In genomic region chr7:20064974-20065862, GRCh38 we compare ENCODE assay signal across 8 cellular contexts.
DNase-seq lines count a peak whose midpoint lies in the region; ATAC-seq and TF ChIP-seq lines count a peak whose summit lies in the region.

No MANE protein-coding gene starts in this region.

- ATAC-seq in HG02571 (IDR thresholded peaks at IDR 0.05; ENCODE audit: unreplicated experiment): peak; percentile 99

- CTCF ChIA-PET in HEK293T (lab: Yijun Ruan, JAX): no interaction called here

- TF ChIP-seq CTCF in fibroblast of villous mesenchyme (IDR thresholded peaks at IDR 0.05; ENCODE audit: insufficient read depth, low read depth, low read length): no peak

- POLR2A ChIA-PET in HEK293T (lab: Yijun Ruan, JAX): no interaction called here

- peak; percentile 17 for DNase-seq in NOMO-1 treated with DMSO at 0.1 percent for 48 hours (lab: John Stamatoyannopoulos, UW; ENCODE audit: unreplicated experiment)
- DNase-seq in NOMO-1 treated with dmso at 0.1 percent for 144 hours (lab: John Stamatoyannopoulos, UW; ENCODE audit: unreplicated experiment): no peak
- DNase-seq in NCI-H2227 treated with DMSO at 0.1 percent for 48 hours (lab: John Stamatoyannopoulos, UW): peak; percentile 79
- DNase-seq in fibroblast of villous mesenchyme (ENCODE audit: low read depth): peak; percentile 18
- no peak for DNase-seq in activated gamma-delta T cell treated with Interleukin-2 at 50 U/mL for 16 hours
- no peak for DNase-seq in HEK293T (ENCODE audit: extremely low spot score)
- no peak for DNase-seq in LoVo (ENCODE audit: low spot score)

- no peak overlapping the region for H3K4me3 ChIP-seq in fibroblast of villous mesenchyme (ENCODE audit: low read depth, low read length)

TF ChIP-seq in HEK293T, 16 proteins besides CTCF, POLR2A, EP300 and RAD21:
- no peak for TF ChIP-seq FOXK2 (IDR thresholded peaks at IDR 0.05)
- TF ChIP-seq HDGF (IDR thresholded peaks at IDR 0.05; ENCODE audit: borderline replicate concordance): no peak
- no peak for TF ChIP-seq SP1 (IDR thresholded peaks at IDR 0.05)
- TF ChIP-seq ZNF384 (IDR thresholded peaks at IDR 0.05): no peak
- no peak for TF ChIP-seq FOXM1 (IDR thresholded peaks at IDR 0.05; ENCODE audit: borderline replicate concordance)
- no peak for TF ChIP-seq ELF4 (IDR thresholded peaks at IDR 0.05)
- no peak for TF ChIP-seq ARNT (IDR thresholded peaks at IDR 0.05)
- no peak for TF ChIP-seq NFRKB (IDR thresholded peaks at IDR 0.05)
- TF ChIP-seq PKNOX1 (IDR thresholded peaks at IDR 0.05): no peak
- no peak for TF ChIP-seq SUZ12 (IDR thresholded peaks at IDR 0.05)
- no peak for TF ChIP-seq FOXA1 (IDR thresholded peaks at IDR 0.05)

Comparison
In these comparisons a context has a peak if more than half of its experiments do, and no peak if none do; other contexts are left out.
1. DNase-seq: peak in NOMO-1 treated with DMSO at 0.1 percent for 48 hours (single experiment), NCI-H2227 treated with DMSO at 0.1 percent for 48 hours (single experiment) and fibroblast of villous mesenchyme (single experiment); none in NOMO-1 treated with dmso at 0.1 percent for 144 hours (single experiment), activated gamma-delta T cell treated with Interleukin-2 at 50 U/mL for 16 hours (single experiment), HEK293T (single experiment) and LoVo (single experiment).